8 cellular contexts compared by ENCODE assay signal in the genomic region with DNA sequence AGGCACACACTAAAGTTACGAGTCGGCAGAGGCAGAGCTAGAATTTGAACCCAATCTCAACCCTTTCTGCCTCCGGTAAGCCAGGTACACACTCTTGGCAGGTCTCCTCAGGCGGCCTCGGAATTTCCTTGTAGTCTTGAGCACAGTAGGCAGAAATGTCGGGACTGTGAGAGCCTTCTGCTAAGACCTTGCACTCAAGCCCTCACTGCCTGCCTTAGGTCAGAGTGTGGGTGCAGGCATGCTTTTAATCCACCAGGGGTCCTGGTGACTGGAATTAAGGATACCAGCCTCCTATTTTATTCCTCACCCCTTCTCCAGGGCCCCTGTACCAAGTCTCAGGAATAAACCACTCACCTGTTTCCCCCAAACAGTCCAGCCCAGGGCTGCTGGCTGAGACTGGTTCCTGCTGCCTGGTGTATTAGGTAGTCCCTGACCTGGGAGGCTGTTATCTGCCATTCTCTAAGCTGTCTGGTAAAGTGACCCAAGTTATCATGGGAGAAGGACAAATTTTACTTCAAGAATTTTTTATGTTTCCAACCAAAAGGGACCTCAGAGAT. TPM values are rescaled to one million over a fixed set of nuclear protein-coding genes. Genes with fewer than 3 reads are reported as not detected.
A peak's percentile ranks its signal among the peaks of the same experiment; 100 is the strongest.
DNase-seq lines count a peak whose midpoint lies in the region; ATAC-seq and TF ChIP-seq lines count a peak whose summit lies in the region.

No MANE protein-coding gene starts in this region.

- H3K9me3 ChIP-seq in Karpas-422 (ENCODE audit: low read length) = no peaks in the 10 kb centered on the region
- H3K9me3 ChIP-seq in breast epithelium = no peaks in the 10 kb centered on the region

- H3K79me2 ChIP-seq in Karpas-422 (ENCODE audit: low read length) = peaks cover 28% of the 10 kb centered on the region

- H3K4me3 ChIP-seq in Karpas-422 (ENCODE audit: low read length) (peak overlapping the region; percentile 99), breast epithelium (peak overlapping the region; percentile 71 to 89 (median 84))

- peak overlapping the region; percentile 92; the same call in 1 of the 2 replicates for H2AFZ ChIP-seq in Karpas-422 (ENCODE audit: low read length)

- ATAC-seq in GM21576 (IDR thresholded peaks at IDR 0.05; ENCODE audit: unreplicated experiment) (peak; percentile 26), GM21360 (IDR thresholded peaks at IDR 0.05; ENCODE audit: unreplicated experiment) (no peak)

- peaks cover 9% of the 10 kb centered on the region for H4K20me1 ChIP-seq in Karpas-422 (ENCODE audit: insufficient read depth, low read depth, low read length)

- DNase-seq in EH (ENCODE audit: low read depth) (peak; percentile 79), Karpas-422 (peak; percentile 78), SKM-1 treated with dmso at 0.1 percent for 144 hours (lab: John Stamatoyannopoulos, UW; ENCODE audit: unreplicated experiment) (peak; percentile 65), breast epithelium (ENCODE audit: low spot score in 2 of 2) (no peak)
- peak; percentile 13 to 15 for DNase-seq in stimulated activated CD4-positive, alpha-beta T cell treated with anti-CD3 and anti-CD28 coated beads, Interleukin-4, amount 100 ng/mL, for 4 hours

- H3K4me1 ChIP-seq in Karpas-422 (ENCODE audit: low read length) (peaks cover 20% of the 10 kb centered on the region), breast epithelium (peaks cover 4 to 11% of the 10 kb centered on the region in 2 donors)

- H3K9me2 ChIP-seq in Karpas-422 (replicated peaks; ENCODE audit: insufficient read depth, low read length) = no peaks in the 10 kb centered on the region

- intact Hi-C loops in breast epithelium (cut with DNase I; ENCODE audit: low total_unique reads) = no loop called here

- peak; percentile 17 to 34 (median 26) for TF ChIP-seq CTCF in breast epithelium (IDR thresholded peaks at IDR 0.05)

- no peak for TF ChIP-seq POLR2A in breast epithelium (IDR thresholded peaks at IDR 0.05)

- H3K36me3 ChIP-seq in Karpas-422 (ENCODE audit: insufficient read depth, low read length) = 0 out of 2 replicates have a peak, but pooled peaks cover 6% of the 10 kb centered on the region
- no peaks in the 10 kb centered on the region for H3K36me3 ChIP-seq in breast epithelium

- no peaks in the 10 kb centered on the region for H3K27me3 ChIP-seq in Karpas-422 (ENCODE audit: low read length)
- no peaks in the 10 kb centered on the region for H3K27me3 ChIP-seq in breast epithelium
- H3K27me3 ChIP-seq in layer of hippocampus (ENCODE audit: control insufficient read depth, insufficient read depth, low read length) = no peaks in the 10 kb centered on the region

- peak overlapping the region; percentile 69 for H3K27ac ChIP-seq in Karpas-422 (ENCODE audit: low read length)
- peak overlapping the region; percentile 75 to 88 for H3K27ac ChIP-seq in breast epithelium
- peak overlapping the region; percentile 63 for H3K27ac ChIP-seq in layer of hippocampus (ENCODE audit: low read depth, low read length)

- H3K9ac ChIP-seq in Karpas-422 (ENCODE audit: low read length) = peak overlapping the region; percentile 95

- peak overlapping the region; percentile 97 for H3K4me2 ChIP-seq in Karpas-422 (ENCODE audit: low read depth, low read length, poor library complexity, severe bottlenecking)

RNA-seq across cellular contexts. Expression of a gene that starts 0.9 kb away (rescaled TPM):
- 184 and 208 TPM in 2 replicates for total RNA-seq in Karpas-422 (2014; rRNA removed; shearing (Covaris generic); ENCODE audit: low replicate concordance)
- total RNA-seq in breast epithelium = 100 to 1,000 TPM; 117 to 174 (median 127) TPM

RNA-seq across cellular contexts. Expression of a gene that starts 33.3 kb away (rescaled TPM):
- not detected in 2 replicates for total RNA-seq in Karpas-422 (2014; rRNA removed; shearing (Covaris generic); ENCODE audit: low replicate concordance)
- 1 to 10 TPM; 5.1 to 7.5 (median 6.0) TPM for total RNA-seq in breast epithelium

RNA-seq across cellular contexts. Expression of a gene that starts 47.0 kb away (rescaled TPM):
- 1.6 and 11.7 TPM in 2 replicates for total RNA-seq in Karpas-422 (2014; rRNA removed; shearing (Covaris generic); ENCODE audit: low replicate concordance)
- 1 to 10 TPM in 1 of 3 donors, under 1 TPM in 2; 0.33 to 2.2 (median 0.88) TPM for total RNA-seq in breast epithelium

Comparison
In these comparisons a context has a peak if more than half of its experiments do, and no peak if none do; other contexts are left out.
1. DNase-seq: peak in EH (single experiment), Karpas-422 (single experiment), SKM-1 treated with dmso at 0.1 percent for 144 hours (single experiment) and stimulated activated CD4-positive, alpha-beta T cell treated with anti-CD3 and anti-CD28 coated beads, Interleukin-4, amount 100 ng/mL, for 4 hours (2 of 2); none in breast epithelium (0 of 2).
2. Peak in every context shown above with its lines, with median percentiles within 50 percentile points of each other: H3K27ac ChIP-seq.